Comparison of ENCODE assay signal across 8 cellular contexts in genomic region chr1:42035830-42036604, GRCh38.
A peak's percentile ranks its signal among the peaks of the same experiment; 100 is the strongest.
DNase-seq lines count a peak whose midpoint lies in the region; ATAC-seq, FAIRE-seq and TF ChIP-seq lines count a peak whose summit lies in the region.

No MANE protein-coding gene starts in this region.

- H3K27me3 ChIP-seq in cardiac muscle cell (peaks cover 44% of the 10 kb centered on the region), pancreas (no peaks in the 10 kb centered on the region), tibial artery (no peaks in the 10 kb centered on the region)

- H3K27me3 Mint-ChIP-seq in activated naive CD8-positive, alpha-beta T cell treated with anti-CD3 and anti-CD28 coated beads, Interleukin-2, amount 10 ng/mL, durations not matched to agents 7 days and 5 days = peaks cover 2% of the 10 kb centered on the region

- H3K4me1 ChIP-seq in cardiac muscle cell (ENCODE audit: low read depth) (no peaks in the 10 kb centered on the region), pancreas (peaks cover 18 to 20% (median 18%) of the 10 kb centered on the region in 3 donors), tibial artery (peaks cover 0 to 13% (median 9%) of the 10 kb centered on the region in 4 donors)

- 2 to 3% methylated on average over 24 to 60 of the region's 60 CpGs for WGBS in pancreas, 2 donors

- FAIRE-seq in pancreas (lab: Jason Lieb, UNC) = no peak

- no peaks in the 10 kb centered on the region for H3K36me3 ChIP-seq in cardiac muscle cell
- H3K36me3 ChIP-seq in pancreas = no peaks in the 10 kb centered on the region
- no peaks in the 10 kb centered on the region for H3K36me3 ChIP-seq in tibial artery

- H3K4me3 ChIP-seq in GM12875 (ENCODE audit: low read depth, low read length) (peak overlapping the region; percentile 95), cardiac muscle cell (peak overlapping the region; percentile 63), pancreas (peak overlapping the region; percentile 18 to 99 (median 86)), tibial artery (peak overlapping the region; percentile 74 to 84)

- no peak overlapping the region for H3K27ac Mint-ChIP-seq in activated naive CD8-positive, alpha-beta T cell treated with anti-CD3 and anti-CD28 coated beads, Interleukin-2, amount 10 ng/mL, durations not matched to agents 7 days and 5 days

- POLR2A ChIA-PET in activated naive CD8-positive, alpha-beta T cell treated with anti-CD3 and anti-CD28 coated beads, Interleukin-2, amount 10 ng/mL, durations not matched to agents 7 days and 5 days (lab: Charles Lee) = interaction anchor here (1.6 to 1.8 kb wide), 2 partner anchors 116 to 144 kb away, joined by 5 to 6 read pairs; no protein-coding TSS in a partner anchor

- intact Hi-C loops in pancreas (cut with DNase I) (no loop called here), tibial artery (cut with DNase I; ENCODE audit: low total_unique reads) (no loop called here)

- H3K4me1 Mint-ChIP-seq in activated naive CD8-positive, alpha-beta T cell treated with anti-CD3 and anti-CD28 coated beads, Interleukin-2, amount 10 ng/mL, durations not matched to agents 7 days and 5 days = peaks cover 29% of the 10 kb centered on the region

- no peaks in the 10 kb centered on the region for H3K36me3 Mint-ChIP-seq in activated naive CD8-positive, alpha-beta T cell treated with anti-CD3 and anti-CD28 coated beads, Interleukin-2, amount 10 ng/mL, durations not matched to agents 7 days and 5 days

- ATAC-seq in HG02678 (IDR thresholded peaks at IDR 0.05; ENCODE audit: unreplicated experiment) = peak; percentile 94
- peak; percentile 89 for ATAC-seq in activated naive CD8-positive, alpha-beta T cell treated with anti-CD3 and anti-CD28 coated beads, Interleukin-2, amount 10 ng/mL, durations not matched to agents 7 days and 5 days (ENCODE audit: low read depth)
- ATAC-seq in pancreas = peak; percentile 90 to 95 (median 92)

- peak overlapping the region; percentile 79 for H3K4me3 Mint-ChIP-seq in activated naive CD8-positive, alpha-beta T cell treated with anti-CD3 and anti-CD28 coated beads, Interleukin-2, amount 10 ng/mL, durations not matched to agents 7 days and 5 days

- TF ChIP-seq CTCF in GM12875 (IDR thresholded peaks at IDR 0.05; ENCODE audit: borderline replicate concordance, insufficient read depth, low read depth, low read length) (no peak), cardiac muscle cell (IDR thresholded peaks at IDR 0.05; ENCODE audit: low read depth, low read length) (no peak), pancreas (IDR thresholded peaks at IDR 0.05) (no peak), tibial artery (IDR thresholded peaks at IDR 0.05) (no peak)

- DNase-seq in NCI-H1092 treated with DMSO at 0.1 percent for 48 hours (lab: John Stamatoyannopoulos, UW) = peak; percentile 91
- DNase-seq in SKM-1 treated with dmso at 0.1 percent for 144 hours (lab: John Stamatoyannopoulos, UW; ENCODE audit: unreplicated experiment) = peak; percentile 83
- DNase-seq in activated naive CD8-positive, alpha-beta T cell treated with anti-CD3 and anti-CD28 coated beads, Interleukin-2, amount 10 ng/mL, durations not matched to agents 7 days and 5 days = peak; percentile 99
- peak; percentile 96 to 97 for DNase-seq in cardiac muscle cell (ENCODE audit: low read depth in 1 of 2, low spot score in 1 of 2)
- DNase-seq in pancreas = peak; percentile 96 to 100 (median 98)
- DNase-seq in tibial artery = peak; percentile 95 to 97

- H3K27ac ChIP-seq in cardiac muscle cell (no peak overlapping the region), pancreas (peak overlapping the region in 2 of 4 donors; percentile 25 to 76), tibial artery (peak overlapping the region; percentile 64 to 71)

- H3K9me3 ChIP-seq in cardiac muscle cell (ENCODE audit: low read depth) = no peaks in the 10 kb centered on the region
- H3K9me3 ChIP-seq in pancreas = no peaks in the 10 kb centered on the region
- H3K9me3 ChIP-seq in tibial artery = no peaks in the 10 kb centered on the region

- H3K9me3 Mint-ChIP-seq in activated naive CD8-positive, alpha-beta T cell treated with anti-CD3 and anti-CD28 coated beads, Interleukin-2, amount 10 ng/mL, durations not matched to agents 7 days and 5 days = no peaks in the 10 kb centered on the region
